27 cellular contexts compared by ENCODE assay signal in genomic region chr5:75081510-75081909, GRCh38.
"Had no signal": no experiment of that assay in that cellular context is flagged by ENCODE, and none has a peak within 500 bp of the region (broad histone marks: within the 10 kb centered on the region; RNA-seq: fewer than 3 reads in every experiment).

No MANE protein-coding gene starts in this region.

- H3K36me3 ChIP-seq: adrenal gland, breast epithelium, Peyer's patch, SJSA1 had no signal

- H3K9me2 ChIP-seq: SK-N-SH had no signal

- H3K4me3 ChIP-seq: adrenal gland, body of pancreas, breast epithelium, Peyer's patch, SJSA1 had no signal

- DNase-seq: activated CD4-positive, alpha-beta T cell treated with anti-CD3 and anti-CD28 coated beads for 4 hours; activated CD4-positive, CD25-positive, alpha-beta regulatory T cell treated with anti-CD3 and anti-CD28 coated beads, Interleukin-2, amount 50 U/mL, for 72 hours; activated CD8-positive, alpha-beta T cell treated with anti-CD3 and anti-CD28 coated beads for 36 hours; activated gamma-delta T cell treated with Interleukin-2 at 50 U/mL for 16 hours; activated naive CD4-positive, alpha-beta T cell treated with anti-CD3 and anti-CD28 coated beads for 36 hours; activated T-cell treated with anti-CD3 and anti-CD28 coated beads, Interleukin-2, amount 50 U/mL, for 24 hours; adrenal gland; body of pancreas; caudate nucleus; cerebellar nuclear complex; NCI-H1105; NCI-H1417 treated with DMSO at 0.1 percent for 48 hours; NCI-H187 treated with DMSO at 0.1 percent for 48 hours; NCI-H2081; NCI-H2171 treated with DMSO at 0.1 percent for 48 hours; NCI-H345; NCI-H524 treated with DMSO at 0.1 percent for 48 hours; Peyer's patch; RPMI8226; SHP77 treated with DMSO at 0.1 percent for 48 hours; SK-N-SH had no signal

- H3K4me2 ChIP-seq: SK-N-SH had no signal

- H3K4me1 Mint-ChIP-seq: WTC11 had no signal

- H3K27me3 Mint-ChIP-seq: activated CD8-positive, alpha-beta T cell treated with anti-CD3 and anti-CD28 coated beads for 36 hours; activated T-cell treated with anti-CD3 and anti-CD28 coated beads, Interleukin-2, amount 50 U/mL, for 24 hours had no signal

- H3K4me3 Mint-ChIP-seq: activated CD8-positive, alpha-beta T cell treated with anti-CD3 and anti-CD28 coated beads for 36 hours; activated naive CD4-positive, alpha-beta T cell treated with anti-CD3 and anti-CD28 coated beads for 36 hours; activated T-cell treated with anti-CD3 and anti-CD28 coated beads, Interleukin-2, amount 50 U/mL, for 24 hours; T-helper 1 cell treated with Interleukin-12 subunit alpha and Interleukin-12 subunit beta and Interleukin-4 antibody, amounts not matched to agents 30 μg/mL and 1 μg/mL, for 36 hours; T-helper 2 cell treated with Interferon-gamma antibody and Interleukin-4, amounts not matched to agents 5 μg/mL and 100 μg/mL, for 36 hours; WTC11 had no signal

- H3K27me3 ChIP-seq: adrenal gland, body of pancreas, breast epithelium, Peyer's patch, SJSA1 had no signal

- H3K9ac ChIP-seq: SK-N-SH had no signal

- H3K9me3 ChIP-seq: adrenal gland, body of pancreas, breast epithelium, Peyer's patch, SJSA1, SK-N-SH had no signal

- H3K27ac Mint-ChIP-seq: activated CD8-positive, alpha-beta T cell treated with anti-CD3 and anti-CD28 coated beads for 36 hours; activated naive CD4-positive, alpha-beta T cell treated with anti-CD3 and anti-CD28 coated beads for 36 hours; activated naive CD4-positive, alpha-beta T cell treated with anti-CD3 and anti-CD28 coated beads, Interleukin-2, amount 50 U/mL, for 72 hours; activated T-cell treated with anti-CD3 and anti-CD28 coated beads, Interleukin-2, amount 50 U/mL, for 24 hours; T-helper 1 cell treated with Interleukin-12 subunit alpha and Interleukin-12 subunit beta and Interleukin-4 antibody, amounts not matched to agents 30 μg/mL and 1 μg/mL, for 36 hours; T-helper 2 cell treated with Interferon-gamma antibody and Interleukin-4, amounts not matched to agents 5 μg/mL and 100 μg/mL, for 36 hours; WTC11 had no signal

- H3K9me3 Mint-ChIP-seq: activated CD8-positive, alpha-beta T cell treated with anti-CD3 and anti-CD28 coated beads for 36 hours; activated naive CD4-positive, alpha-beta T cell treated with anti-CD3 and anti-CD28 coated beads for 36 hours; activated naive CD4-positive, alpha-beta T cell treated with anti-CD3 and anti-CD28 coated beads, Interleukin-2, amount 50 U/mL, for 72 hours; activated T-cell treated with anti-CD3 and anti-CD28 coated beads, Interleukin-2, amount 50 U/mL, for 24 hours; T-helper 1 cell treated with Interleukin-12 subunit alpha and Interleukin-12 subunit beta and Interleukin-4 antibody, amounts not matched to agents 30 μg/mL and 1 μg/mL, for 36 hours; T-helper 2 cell treated with Interferon-gamma antibody and Interleukin-4, amounts not matched to agents 5 μg/mL and 100 μg/mL, for 36 hours had no signal

- ATAC-seq: activated CD8-positive, alpha-beta T cell treated with anti-CD3 and anti-CD28 coated beads for 36 hours; activated naive CD4-positive, alpha-beta T cell treated with anti-CD3 and anti-CD28 coated beads, Interleukin-2, amount 50 U/mL, for 72 hours; body of pancreas; WTC11 had no signal

- H3K27ac ChIP-seq: adrenal gland, body of pancreas, breast epithelium, Peyer's patch, SJSA1 had no signal

- H3K36me3 Mint-ChIP-seq: activated naive CD4-positive, alpha-beta T cell treated with anti-CD3 and anti-CD28 coated beads, Interleukin-2, amount 50 U/mL, for 72 hours; WTC11 had no signal

- H3K4me1 ChIP-seq: adrenal gland, body of pancreas, breast epithelium, Peyer's patch, SJSA1 had no signal
